In genomic region chr6:148998704-148999103, GRCh38 we compare ENCODE assay signal across 23 cellular contexts.
DNase-seq lines count a peak whose midpoint lies in the region; ATAC-seq and TF ChIP-seq lines count a peak whose summit lies in the region.
"Had no signal": no experiment of that assay in that cellular context is flagged by ENCODE, and none has a peak within 500 bp of the region (broad histone marks: within the 10 kb centered on the region; RNA-seq: fewer than 3 reads in every experiment).

No MANE protein-coding gene starts in this region.

- peaks cover 19% of the 10 kb centered on the region for H3K9me3 Mint-ChIP-seq in activated CD8-positive, alpha-beta T cell treated with anti-CD3 and anti-CD28 coated beads, Interleukin-2, amount 10 ng/mL, durations not matched to agents 7 days and 5 days (ENCODE audit: insufficient read depth)

- H3K27ac ChIP-seq in GM23248 (peak overlapping the region; percentile 78), esophagus muscularis mucosa (replicated peaks in 1 of 4) (no peak overlapping the region), testis (no peak overlapping the region), body of pancreas (no peak overlapping the region)
- H3K27ac ChIP-seq: BLaER1, HL-60, Peyer's patch had no signal

- H3K9me2 ChIP-seq in GM23248 (ENCODE audit: insufficient read depth), result no peaks in the 10 kb centered on the region

- ATAC-seq in body of pancreas (no peak), HG03039 (IDR thresholded peaks at IDR 0.05; ENCODE audit: unreplicated experiment) (no peak)
- no peak for ATAC-seq in activated CD8-positive, alpha-beta T cell treated with anti-CD3 and anti-CD28 coated beads, Interleukin-2, amount 10 ng/mL, durations not matched to agents 7 days and 5 days
- ATAC-seq: HCT116; stimulated activated naive B cell treated with anti-CD40 and anti-IgM and Interleukin-4, amounts not matched to agents 10 μg/mL and 1 μg/mL and 100 μg/mL, for 72 hours had no signal

- H2AFZ ChIP-seq in GM23248, result no peak overlapping the region

- TF ChIP-seq EP300 in esophagus muscularis mucosa (IDR thresholded peaks at IDR 0.05), result no peak

- POLR2A ChIA-PET in activated CD8-positive, alpha-beta T cell treated with anti-CD3 and anti-CD28 coated beads, Interleukin-2, amount 10 ng/mL, durations not matched to agents 7 days and 5 days (lab: Charles Lee), result no interaction called here

- in situ Hi-C loops in GM23248 (cut with MboI), result no loop called here

- CTCF ChIA-PET in activated CD8-positive, alpha-beta T cell treated with anti-CD3 and anti-CD28 coated beads, Interleukin-2, amount 10 ng/mL, durations not matched to agents 7 days and 5 days (lab: Charles Lee), result interaction anchor here (1.0 kb wide), 1 partner anchor 27 kb away, joined by 3 read pairs; no protein-coding TSS in a partner anchor

- peaks cover 10% of the 10 kb centered on the region for H3K27me3 Mint-ChIP-seq in activated CD8-positive, alpha-beta T cell treated with anti-CD3 and anti-CD28 coated beads, Interleukin-2, amount 10 ng/mL, durations not matched to agents 7 days and 5 days (ENCODE audit: low read depth)
- H3K27me3 Mint-ChIP-seq: stimulated activated naive B cell treated with anti-CD40 and anti-IgM and Interleukin-4, amounts not matched to agents 10 μg/mL and 1 μg/mL and 100 μg/mL, for 72 hours had no signal

- intact Hi-C loops in esophagus muscularis mucosa (cut with DNase I) (no loop called here), testis (cut with DNase I; ENCODE audit: low total_unique reads) (no loop called here), body of pancreas (cut with DNase I) (no loop called here)

- no peak overlapping the region for H3K9ac ChIP-seq in GM23248
- H3K9ac ChIP-seq: BLaER1 had no signal

- H3K79me2 ChIP-seq in GM23248 (ENCODE audit: insufficient read depth), result no peaks in the 10 kb centered on the region

- whole genome bisulfite sequencing in GM23248 (ENCODE audit: low coverage in 1 of 2, low lambda C conversion rate in 2 of 2, missing lambda C conversion rate in 2 of 2), 2 experiments, result 63 to 66% methylated on average over 4 of the region's 4 CpGs
- WGBS in esophagus muscularis mucosa, result 93% methylated on average over 4 of the region's 4 CpGs
- WGBS in testis, 2 donors, result 79 to 86% methylated on average over 4 of the region's 4 CpGs
- 90 to 97% methylated on average over 4 of the region's 4 CpGs for WGBS in body of pancreas, 2 donors

- H3K36me3 ChIP-seq in GM23248 (ENCODE audit: low read depth) (no peaks in the 10 kb centered on the region), esophagus muscularis mucosa (no peaks in the 10 kb centered on the region), testis (ENCODE audit: low read depth, missing control alignments) (no peaks in the 10 kb centered on the region), body of pancreas (replicated peaks in 1 of 2; ENCODE audit: insufficient read depth in 1 of 2, low read depth in 2 of 2) (no peaks in the 10 kb centered on the region)
- H3K36me3 ChIP-seq: adrenal gland, BLaER1, Peyer's patch, sigmoid colon had no signal

- no peak for TF ChIP-seq POLR2A in esophagus muscularis mucosa (IDR thresholded peaks at IDR 0.05; ENCODE audit: low read depth)
- no peak for TF ChIP-seq POLR2A in testis (IDR thresholded peaks at IDR 0.05)
- TF ChIP-seq POLR2A in body of pancreas (IDR thresholded peaks at IDR 0.05), result no peak

- no peaks in the 10 kb centered on the region for H4K20me1 ChIP-seq in GM23248 (ENCODE audit: insufficient read depth)
- H4K20me1 ChIP-seq: BLaER1 had no signal

- H3K4me1 Mint-ChIP-seq in activated CD8-positive, alpha-beta T cell treated with anti-CD3 and anti-CD28 coated beads, Interleukin-2, amount 10 ng/mL, durations not matched to agents 7 days and 5 days (ENCODE audit: low read depth), result peaks cover 31% of the 10 kb centered on the region

- DNase-seq in GM23248 (peak; percentile 27), RPMI7951 (ENCODE audit: low read depth) (peak; percentile 77), esophagus muscularis mucosa (ENCODE audit: extremely low spot score) (peak; percentile 50), testis (peak; percentile 21), body of pancreas (no peak)
- no peak for DNase-seq in activated CD8-positive, alpha-beta T cell treated with anti-CD3 and anti-CD28 coated beads, Interleukin-2, amount 10 ng/mL, durations not matched to agents 7 days and 5 days
- DNase-seq: activated CD4-positive, alpha-beta T cell treated with anti-CD3 and anti-CD28 coated beads, Interleukin-2, amount 50 U/mL, for 1 hour; activated CD8-positive, alpha-beta memory T cell treated with anti-CD3 and anti-CD28 coated beads, Interleukin-2, amount 50 U/mL, for 48 hours; activated effector memory CD4-positive, alpha-beta T cell treated with anti-CD3 and anti-CD28 coated beads, Interleukin-2, amount 50 U/mL, for 16 hours; adrenal gland; Calu3; effector CD4-positive, alpha-beta T cell; NCI-H187 treated with DMSO at 0.1 percent for 48 hours; NK-92 treated with Interleukin-12 subunit alpha and Interleukin-12 subunit beta, amount 100 ng/mL, for 24 hours; Peyer's patch; sigmoid colon; stimulated activated naive B cell treated with anti-CD40 and anti-IgM and Interleukin-4, amounts not matched to agents 10 μg/mL and 1 μg/mL and 100 μg/mL, for 72 hours; trophoblast cell had no signal

- peaks cover 45% of the 10 kb centered on the region for H3K4me1 ChIP-seq in GM23248 (ENCODE audit: insufficient read depth)
- H3K4me1 ChIP-seq in esophagus muscularis mucosa, result peaks cover 18 to 30% (median 20%) of the 10 kb centered on the region in 4 donors
- peaks cover 19% of the 10 kb centered on the region for H3K4me1 ChIP-seq in testis
- peaks cover 7% of the 10 kb centered on the region for H3K4me1 ChIP-seq in body of pancreas

- no peak overlapping the region for H3K4me3 Mint-ChIP-seq in activated CD8-positive, alpha-beta T cell treated with anti-CD3 and anti-CD28 coated beads, Interleukin-2, amount 10 ng/mL, durations not matched to agents 7 days and 5 days
- H3K4me3 Mint-ChIP-seq: stimulated activated naive B cell treated with anti-CD40 and anti-IgM and Interleukin-4, amounts not matched to agents 10 μg/mL and 1 μg/mL and 100 μg/mL, for 72 hours had no signal

- H3K4me3 ChIP-seq in GM23248 (no peak overlapping the region), esophagus muscularis mucosa (no peak overlapping the region), testis (no peak overlapping the region), body of pancreas (no peak overlapping the region)
- H3K4me3 ChIP-seq: adrenal gland, BLaER1, lung, Peyer's patch, sigmoid colon had no signal

- no peak overlapping the region for H3K27ac Mint-ChIP-seq in activated CD8-positive, alpha-beta T cell treated with anti-CD3 and anti-CD28 coated beads, Interleukin-2, amount 10 ng/mL, durations not matched to agents 7 days and 5 days
- H3K27ac Mint-ChIP-seq: stimulated activated naive B cell treated with anti-CD40 and anti-IgM and Interleukin-4, amounts not matched to agents 10 μg/mL and 1 μg/mL and 100 μg/mL, for 72 hours had no signal

- TF ChIP-seq CTCF in esophagus muscularis mucosa (IDR thresholded peaks at IDR 0.05) (no peak), testis (IDR thresholded peaks at IDR 0.05) (no peak), body of pancreas (IDR thresholded peaks at IDR 0.05) (no peak)

- peak overlapping the region; percentile 65 for H3K4me2 ChIP-seq in GM23248 (ENCODE audit: unreplicated experiment)
- H3K4me2 ChIP-seq: BLaER1 had no signal

- H3F3A ChIP-seq in GM23248 (ENCODE audit: insufficient read depth), result peaks cover 38% of the 10 kb centered on the region

- H3K9me3 ChIP-seq in GM23248 (ENCODE audit: low read depth), result no peaks in the 10 kb centered on the region
- H3K9me3 ChIP-seq in esophagus muscularis mucosa, result peaks cover 0 to 11% (median 9%) of the 10 kb centered on the region in 4 donors
- H3K9me3 ChIP-seq in testis, result no peaks in the 10 kb centered on the region
- no peaks in the 10 kb centered on the region for H3K9me3 ChIP-seq in body of pancreas
- H3K9me3 ChIP-seq: sigmoid colon had no signal

- peaks cover 13% of the 10 kb centered on the region for H3K36me3 Mint-ChIP-seq in activated CD8-positive, alpha-beta T cell treated with anti-CD3 and anti-CD28 coated beads, Interleukin-2, amount 10 ng/mL, durations not matched to agents 7 days and 5 days (ENCODE audit: low read depth)

- H3K27me3 ChIP-seq in GM23248 (replicated peaks; ENCODE audit: insufficient read depth), result no peaks in the 10 kb centered on the region
- no peaks in the 10 kb centered on the region for H3K27me3 ChIP-seq in esophagus muscularis mucosa
- no peaks in the 10 kb centered on the region for H3K27me3 ChIP-seq in testis
- H3K27me3 ChIP-seq in body of pancreas, result no peaks in the 10 kb centered on the region
- H3K27me3 ChIP-seq: adrenal gland, BLaER1, Peyer's patch, sigmoid colon had no signal

Comparison
In these comparisons a context has a peak if more than half of its experiments do, and no peak if none do; other contexts are left out.
1. DNase-seq: peak in GM23248 (single experiment), RPMI7951 (single experiment), esophagus muscularis mucosa (single experiment) and testis (single experiment); none in body of pancreas (0 of 4) and activated CD8-positive, alpha-beta T cell treated with anti-CD3 and anti-CD28 coated beads, Interleukin-2, amount 10 ng/mL, durations not matched to agents 7 days and 5 days (single experiment).